Comparison of ENCODE assay signal across 2 cellular contexts in the genomic region with DNA sequence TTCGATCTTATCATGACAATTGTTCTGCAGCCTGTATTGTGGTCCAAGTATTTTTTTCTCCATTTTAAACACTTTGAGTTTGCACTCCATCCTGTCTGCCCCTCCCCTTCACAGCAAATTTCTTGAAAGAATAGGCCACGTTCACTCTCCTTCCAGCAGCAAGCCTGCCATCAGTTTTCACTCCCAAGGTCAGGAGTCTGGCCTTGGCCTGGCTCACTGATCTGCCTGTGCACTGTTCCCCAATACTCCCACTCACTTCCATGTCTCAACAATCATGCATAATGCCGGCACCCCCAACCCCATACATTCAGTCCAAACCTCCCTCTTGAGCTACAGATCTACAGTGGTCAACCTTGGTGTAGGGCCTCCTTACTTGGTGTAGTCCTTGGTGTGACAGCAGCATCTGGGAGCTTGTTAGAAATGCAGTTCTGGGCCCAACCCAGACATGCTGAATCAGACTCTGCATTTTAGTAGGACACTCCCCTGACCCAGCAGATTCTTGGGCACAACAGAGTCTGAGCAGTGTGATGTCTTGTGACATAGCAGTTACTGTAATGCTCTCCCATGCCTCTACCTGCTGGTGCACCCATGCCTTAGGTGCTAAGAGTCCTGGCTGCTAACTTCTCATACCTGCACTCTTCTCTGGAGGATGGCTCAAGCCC.
TF ChIP-seq lines count a peak whose summit lies in the region.

No MANE protein-coding gene starts in this region.

TF ChIP-seq in H1, 55 proteins besides CTCF, POLR2A, EP300 and RAD21:
- TF ChIP-seq YY1 (IDR thresholded peaks at IDR 0.05; ENCODE audit: low read depth, low read length) = no peak

TF ChIP-seq in WTC11, 78 proteins besides CTCF, POLR2A, EP300 and RAD21:
- no peak for TF ChIP-seq ZNF396 (CRISPR knock-in tag; IDR thresholded peaks at IDR 0.05; ENCODE audit: borderline replicate concordance)
- TF ChIP-seq, protein P1, sequence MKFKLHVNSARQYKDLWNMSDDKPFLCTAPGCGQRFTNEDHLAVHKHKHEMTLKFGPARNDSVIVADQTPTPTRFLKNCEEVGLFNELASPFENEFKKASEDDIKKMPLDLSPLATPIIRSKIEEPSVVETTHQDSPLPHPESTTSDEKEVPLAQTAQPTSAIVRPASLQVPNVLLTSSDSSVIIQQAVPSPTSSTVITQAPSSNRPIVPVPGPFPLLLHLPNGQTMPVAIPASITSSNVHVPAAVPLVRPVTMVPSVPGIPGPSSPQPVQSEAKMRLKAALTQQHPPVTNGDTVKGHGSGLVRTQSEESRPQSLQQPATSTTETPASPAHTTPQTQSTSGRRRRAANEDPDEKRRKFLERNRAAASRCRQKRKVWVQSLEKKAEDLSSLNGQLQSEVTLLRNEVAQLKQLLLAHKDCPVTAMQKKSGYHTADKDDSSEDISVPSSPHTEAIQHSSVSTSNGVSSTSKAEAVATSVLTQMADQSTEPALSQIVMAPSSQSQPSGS (CRISPR knock-in tag; IDR thresholded peaks at IDR 0.05; ENCODE audit: borderline replicate concordance, low read depth) = no peak
- no peak for TF ChIP-seq ZNF232 (CRISPR knock-in tag; IDR thresholded peaks at IDR 0.05)
- TF ChIP-seq, protein P2, sequence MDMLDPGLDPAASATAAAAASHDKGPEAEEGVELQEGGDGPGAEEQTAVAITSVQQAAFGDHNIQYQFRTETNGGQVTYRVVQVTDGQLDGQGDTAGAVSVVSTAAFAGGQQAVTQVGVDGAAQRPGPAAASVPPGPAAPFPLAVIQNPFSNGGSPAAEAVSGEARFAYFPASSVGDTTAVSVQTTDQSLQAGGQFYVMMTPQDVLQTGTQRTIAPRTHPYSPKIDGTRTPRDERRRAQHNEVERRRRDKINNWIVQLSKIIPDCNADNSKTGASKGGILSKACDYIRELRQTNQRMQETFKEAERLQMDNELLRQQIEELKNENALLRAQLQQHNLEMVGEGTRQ (CRISPR knock-in tag; IDR thresholded peaks at IDR 0.05) = no peak
- no peak for TF ChIP-seq TP53 (CRISPR knock-in tag; IDR thresholded peaks at IDR 0.05)
- TF ChIP-seq, protein P3, sequence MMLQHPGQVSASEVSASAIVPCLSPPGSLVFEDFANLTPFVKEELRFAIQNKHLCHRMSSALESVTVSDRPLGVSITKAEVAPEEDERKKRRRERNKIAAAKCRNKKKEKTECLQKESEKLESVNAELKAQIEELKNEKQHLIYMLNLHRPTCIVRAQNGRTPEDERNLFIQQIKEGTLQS (CRISPR knock-in tag; conservative IDR thresholded peaks at IDR 0.05) = no peak
- no peak for TF ChIP-seq RELA (CRISPR knock-in tag; IDR thresholded peaks at IDR 0.05; ENCODE audit: borderline replicate concordance)
- TF ChIP-seq JAZF1 (CRISPR knock-in tag; IDR thresholded peaks at IDR 0.05) = no peak
TF ChIP-seq in WTC11: peak in this region for 0.
